31 cellular contexts compared by ENCODE assay signal in the genomic region with DNA sequence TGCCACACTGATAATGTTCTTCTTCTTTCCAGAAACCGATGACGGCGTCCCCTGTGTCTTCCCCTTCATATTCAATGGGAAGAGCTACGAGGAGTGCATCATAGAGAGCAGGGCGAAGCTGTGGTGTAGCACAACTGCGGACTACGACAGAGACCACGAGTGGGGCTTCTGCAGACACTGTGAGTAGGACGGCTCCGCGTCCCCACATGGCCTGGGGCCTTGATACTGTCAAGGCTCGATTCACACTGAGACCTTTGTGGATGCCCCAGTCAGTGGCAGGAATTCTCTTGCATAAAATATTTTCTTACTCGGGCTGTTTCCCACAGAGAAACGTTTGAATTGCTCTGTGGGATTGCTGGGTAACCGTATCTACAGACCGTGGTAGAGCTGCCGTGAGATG.
"Had no signal": no experiment of that assay in that cellular context is flagged by ENCODE, and none has a peak within 500 bp of the region (broad histone marks: within the 10 kb centered on the region; RNA-seq: fewer than 3 reads in every experiment).

No MANE protein-coding gene starts in this region.

- H3K4me3 Mint-ChIP-seq: immature natural killer cell; mesothelial cell of epicardium; naive B cell; natural killer cell treated with Interleukin-12 subunit alpha and Interleukin-12 subunit beta and Interleukin-15 and Interleukin-18, amount 100 ng/mL, for 72 hours; neural crest cell; stimulated activated naive B cell treated with anti-CD40 and anti-IgM and Interleukin-4, amounts not matched to agents 10 μg/mL and 1 μg/mL and 100 μg/mL, for 72 hours; stimulated activated naive CD8-positive, alpha-beta T cell treated with anti-CD3 and anti-CD28 coated beads, Interleukin-15, Interleukin-2, amounts not matched to agents 100 ng/mL and 50 ng/mL, for 24 hours had no signal

- H3K4me3 ChIP-seq: coronary artery, esophagus squamous epithelium, left ventricle myocardium inferior, lung, mucosa of descending colon, psoas muscle, thoracic aorta, tibial nerve, upper lobe of left lung had no signal

- H3K27me3 Mint-ChIP-seq: naive B cell; natural killer cell treated with Interleukin-12 subunit alpha and Interleukin-12 subunit beta and Interleukin-15 and Interleukin-18, amount 100 ng/mL, for 72 hours; stimulated activated naive B cell treated with anti-CD40 and anti-IgM and Interleukin-4, amounts not matched to agents 10 μg/mL and 1 μg/mL and 100 μg/mL, for 72 hours; stimulated activated naive CD8-positive, alpha-beta T cell treated with anti-CD3 and anti-CD28 coated beads, Interleukin-15, Interleukin-2, amounts not matched to agents 100 ng/mL and 50 ng/mL, for 24 hours had no signal

- ATAC-seq: left colon; mucosa of descending colon; natural killer cell treated with Interleukin-12 subunit alpha and Interleukin-12 subunit beta and Interleukin-15 and Interleukin-18, amount 100 ng/mL, for 72 hours; psoas muscle; stimulated activated naive B cell treated with anti-CD40 and anti-IgM and Interleukin-4, amounts not matched to agents 10 μg/mL and 1 μg/mL and 100 μg/mL, for 72 hours had no signal

- H3K4me1 ChIP-seq: esophagus squamous epithelium, left ventricle myocardium inferior, parathyroid adenoma, psoas muscle, tibial nerve, upper lobe of left lung had no signal

- H3K4me1 Mint-ChIP-seq: mesothelial cell of epicardium, neural crest cell had no signal

- DNase-seq: dermis blood vessel endothelial cell; effector memory CD4-positive, alpha-beta T cell; erythroblast; esophagus squamous epithelium; foreskin melanocyte; hypothalamus; immature natural killer cell; islet precursor cell; kidney glomerular epithelial cell; left colon; left ventricle myocardium inferior; mesenchymal stem cell; mucosa of descending colon; naive B cell; psoas muscle; right cardiac atrium; small intestine; stimulated activated CD4-positive, alpha-beta T cell treated with anti-CD3 and anti-CD28 coated beads, Interleukin-15, amount 100 ng/mL, for 24 hours; stimulated activated CD4-positive, alpha-beta T cell treated with anti-CD3 and anti-CD28 coated beads, Interleukin-2, amount 100 ng/mL, for 48 hours; stimulated activated naive B cell treated with anti-CD40 and anti-IgM and Interleukin-4, amounts not matched to agents 10 μg/mL and 1 μg/mL and 100 μg/mL, for 72 hours; upper lobe of left lung had no signal

- H2AFZ ChIP-seq: parathyroid adenoma had no signal

- H3K27ac ChIP-seq: coronary artery, esophagus squamous epithelium, left ventricle myocardium inferior, neutrophil, parathyroid adenoma, psoas muscle, thoracic aorta, tibial nerve, upper lobe of left lung had no signal

- H3K27me3 ChIP-seq: esophagus squamous epithelium, neutrophil, tibial nerve, upper lobe of left lung had no signal

- H3K9me3 Mint-ChIP-seq: immature natural killer cell; naive B cell; natural killer cell treated with Interleukin-12 subunit alpha and Interleukin-12 subunit beta and Interleukin-15 and Interleukin-18, amount 100 ng/mL, for 72 hours; neural crest cell; stimulated activated naive B cell treated with anti-CD40 and anti-IgM and Interleukin-4, amounts not matched to agents 10 μg/mL and 1 μg/mL and 100 μg/mL, for 72 hours; stimulated activated naive CD8-positive, alpha-beta T cell treated with anti-CD3 and anti-CD28 coated beads, Interleukin-15, Interleukin-2, amounts not matched to agents 100 ng/mL and 50 ng/mL, for 24 hours had no signal

- H3K9ac ChIP-seq: parathyroid adenoma had no signal

- H3K27ac Mint-ChIP-seq: mesothelial cell of epicardium; stimulated activated naive CD8-positive, alpha-beta T cell treated with anti-CD3 and anti-CD28 coated beads, Interleukin-15, Interleukin-2, amounts not matched to agents 100 ng/mL and 50 ng/mL, for 24 hours had no signal

- H3K9me3 ChIP-seq: esophagus squamous epithelium, left ventricle myocardium inferior, mucosa of descending colon, neutrophil, psoas muscle, thoracic aorta, tibial nerve, upper lobe of left lung had no signal
